In the genomic region with DNA sequence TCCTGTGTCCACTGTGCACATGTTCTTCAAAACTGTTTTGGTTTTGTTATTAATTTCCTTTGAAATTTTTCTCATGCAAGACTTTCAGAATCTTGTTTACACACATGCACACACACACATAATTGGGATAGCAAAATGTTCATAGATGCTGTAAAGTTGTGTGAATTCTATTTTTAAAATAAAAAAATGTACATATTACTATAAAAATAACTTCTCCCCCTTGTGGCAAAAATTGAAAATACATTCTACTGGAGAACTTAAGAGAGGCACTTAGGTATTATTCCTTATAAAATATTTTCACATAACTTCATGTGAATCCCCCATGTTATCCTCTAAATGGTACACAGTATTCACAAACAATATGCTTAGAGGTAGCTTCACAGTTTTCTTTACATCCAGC, we compare ENCODE assay signal across 8 cellular contexts.
DNase-seq lines count a peak whose midpoint lies in the region; ATAC-seq, FAIRE-seq and TF ChIP-seq lines count a peak whose summit lies in the region.
"Not testable (repeated sequence)": the region's sequence is repeated elsewhere in the genome, so short reads cannot be mapped to it uniquely, and the experiment has no call there.

No MANE protein-coding gene starts in this region.

- intact Hi-C loops in body of pancreas (cut with DNase I); esophagus muscularis mucosa (cut with DNase I): not testable (repeated sequence)

- peak; percentile 3 for DNase-seq in NCI-H345 (lab: John Stamatoyannopoulos, UW)
- not testable (repeated sequence) for DNase-seq in RWPE2 (ENCODE audit: low spot score); body of pancreas; esophagus muscularis mucosa (ENCODE audit: extremely low spot score); kidney epithelial cell (ENCODE audit: low read depth); osteoblast (ENCODE audit: insufficient read length, low spot score, missing footprints)

- H2AFZ ChIP-seq in osteoblast (ENCODE audit: low read length) = not testable (repeated sequence)

- H3K4me1 ChIP-seq in RWPE2 (ENCODE audit: insufficient read depth, poor library complexity, severe bottlenecking); body of pancreas; esophagus muscularis mucosa; osteoblast (ENCODE audit: insufficient read depth, low read length): not testable (repeated sequence)

- peaks cover 16% of the 10 kb centered on the region; the same call in 1 of the 2 replicates for H3K36me3 ChIP-seq in RWPE2 (ENCODE audit: low read depth)
- H3K36me3 ChIP-seq in body of pancreas (replicated peaks in 1 of 2; ENCODE audit: insufficient read depth in 1 of 2, low read depth in 2 of 2); esophagus muscularis mucosa; kidney epithelial cell (ENCODE audit: control insufficient read depth, insufficient read depth, low read length); osteoblast (ENCODE audit: insufficient read depth, low read length): not testable (repeated sequence)

- not testable (repeated sequence) for H3K79me2 ChIP-seq in osteoblast (ENCODE audit: insufficient read depth, low read length)

- not testable (repeated sequence) for H4K20me1 ChIP-seq in osteoblast (ENCODE audit: insufficient read depth, low read length)

- not testable (repeated sequence) for TF ChIP-seq POLR2A in body of pancreas (IDR thresholded peaks at IDR 0.05); esophagus muscularis mucosa (IDR thresholded peaks at IDR 0.05; ENCODE audit: low read depth)

- not testable (repeated sequence) for H3K27ac ChIP-seq in RWPE2 (ENCODE audit: poor library complexity, severe bottlenecking); body of pancreas; esophagus muscularis mucosa (replicated peaks in 1 of 4); osteoblast (ENCODE audit: low read depth, low read length)

- ATAC-seq in RWPE2 (ENCODE audit: low read depth) = peak; percentile 49; the same call in 2 of the 3 replicates
- ATAC-seq in body of pancreas = not testable (repeated sequence)

- not testable (repeated sequence) for H3K4me2 ChIP-seq in osteoblast (ENCODE audit: insufficient read depth, low read length)

- H3K4me3 ChIP-seq in RWPE2 (ENCODE audit: severe bottlenecking); body of pancreas; esophagus muscularis mucosa; kidney epithelial cell (ENCODE audit: low read depth, low read length); osteoblast (ENCODE audit: insufficient read depth, low read length): not testable (repeated sequence)

- not testable (repeated sequence) for H3K27me3 ChIP-seq in RWPE2 (ENCODE audit: insufficient read depth, poor library complexity, severe bottlenecking); body of pancreas; esophagus muscularis mucosa; kidney epithelial cell (ENCODE audit: control insufficient read depth, insufficient read depth, low read length); osteoblast (ENCODE audit: insufficient read depth, low read length)

- peak; percentile 63 for TF ChIP-seq CTCF in RWPE2 (IDR thresholded peaks at IDR 0.05; ENCODE audit: poor library complexity, severe bottlenecking)
- TF ChIP-seq CTCF in body of pancreas (IDR thresholded peaks at IDR 0.05) = peak in 4 of 7 experiments; percentile 1 to 41 (median 26)
- peak in 2 of 3 experiments; percentile 24 to 44 for TF ChIP-seq CTCF in esophagus muscularis mucosa (IDR thresholded peaks at IDR 0.05)
- TF ChIP-seq CTCF in kidney epithelial cell (IDR thresholded peaks at IDR 0.05; ENCODE audit: insufficient read depth, low read length, poor library complexity, severe bottlenecking) = peak; percentile 3
- peak; percentile 23 for TF ChIP-seq CTCF in osteoblast (IDR thresholded peaks at IDR 0.05; ENCODE audit: extremely low read depth, low read depth, low read length)

- not testable (repeated sequence) for H3K9me3 ChIP-seq in RWPE2 (ENCODE audit: severe bottlenecking); body of pancreas; esophagus muscularis mucosa; osteoblast (ENCODE audit: low read depth, low read length)

- TF ChIP-seq EP300 in esophagus muscularis mucosa (IDR thresholded peaks at IDR 0.05) = not testable (repeated sequence)

- FAIRE-seq in A204.1 (lab: Jason Lieb, UNC) = peak; percentile 97
- peak; percentile 97 for FAIRE-seq in G401.6 (lab: Jason Lieb, UNC)

Comparison
In these comparisons a context has a peak if more than half of its experiments do, and no peak if none do; other contexts are left out.
1. CTCF ChIP-seq: peak in every context shown above with its lines; median percentile 63 in RWPE2; 34 in esophagus muscularis mucosa; 26 in body of pancreas; 23 in osteoblast; 3 in kidney epithelial cell.